In genomic region chr14:59333668-59334067, GRCh38 we compare ENCODE assay signal across 9 cellular contexts.
A peak's percentile ranks its signal among the peaks of the same experiment; 100 is the strongest.
DNase-seq lines count a peak whose midpoint lies in the region; ATAC-seq and TF ChIP-seq lines count a peak whose summit lies in the region.
"Had no signal": no experiment of that assay in that cellular context is flagged by ENCODE, and none has a peak within 500 bp of the region (broad histone marks: within the 10 kb centered on the region; RNA-seq: fewer than 3 reads in every experiment).

No MANE protein-coding gene starts in this region.

- TF ChIP-seq CTCF in GM13977 (IDR thresholded peaks at IDR 0.05; ENCODE audit: extremely low read depth, insufficient read depth, missing control alignments), result no peak

- H3K27ac Mint-ChIP-seq in CD4-positive, alpha-beta memory T cell, result no peak overlapping the region
- H3K27ac Mint-ChIP-seq: naive B cell had no signal

- no peak overlapping the region for H3K4me3 ChIP-seq in CD4-positive, alpha-beta memory T cell (ENCODE audit: low read length in 2 of 2)

- no peaks in the 10 kb centered on the region for H3K4me1 Mint-ChIP-seq in CD4-positive, alpha-beta memory T cell
- H3K4me1 Mint-ChIP-seq: naive B cell had no signal

- intact Hi-C loops in CD4-positive, alpha-beta memory T cell (cut with micrococcal nuclease), result no loop called here

- H3K9me3 ChIP-seq in CD4-positive, alpha-beta memory T cell (ENCODE audit: control insufficient read depth in 1 of 2, low read length in 2 of 2), result no peaks in the 10 kb centered on the region

- no peaks in the 10 kb centered on the region for H3K27me3 Mint-ChIP-seq in CD4-positive, alpha-beta memory T cell
- H3K27me3 Mint-ChIP-seq: naive B cell had no signal

- ATAC-seq in HG02571 (IDR thresholded peaks at IDR 0.05; ENCODE audit: unreplicated experiment) (no peak), GM18502 (IDR thresholded peaks at IDR 0.05; ENCODE audit: poor library complexity, unreplicated experiment) (no peak)

- DNase-seq in EL, result peak; percentile 73
- peak; percentile 71 for DNase-seq in RPMI7951 (ENCODE audit: low read depth)
- DNase-seq in globus pallidus (ENCODE audit: low spot score), result peak; percentile 33
- peak; percentile 34 for DNase-seq in putamen (ENCODE audit: low spot score)
- DNase-seq in GM13977 (ENCODE audit: low spot score), result no peak
- no peak for DNase-seq in CD4-positive, alpha-beta memory T cell
- DNase-seq: naive B cell had no signal

- H3K36me3 ChIP-seq in CD4-positive, alpha-beta memory T cell (ENCODE audit: insufficient read depth, low read length), result peaks cover 4% of the 10 kb centered on the region

- no peak overlapping the region for H3K27ac ChIP-seq in CD4-positive, alpha-beta memory T cell (ENCODE audit: low read depth, low read length)

- no peaks in the 10 kb centered on the region for H3K4me1 ChIP-seq in CD4-positive, alpha-beta memory T cell (ENCODE audit: insufficient read depth, low read length)

- no peak overlapping the region for H3K4me3 Mint-ChIP-seq in CD4-positive, alpha-beta memory T cell
- H3K4me3 Mint-ChIP-seq: naive B cell had no signal

- POLR2A ChIA-PET in CD4-positive, alpha-beta memory T cell (lab: Charles Lee; ENCODE audit: partially characterized antibody), result no interaction called here

- in situ Hi-C loops in GM13977 (cut with MboI; ENCODE audit: low pct_unique_long_range_greater_than_20kb, low sequenced_read_pairs, unreplicated experiment), result no loop called here

- CTCF ChIA-PET in CD4-positive, alpha-beta memory T cell (lab: Charles Lee; ENCODE audit: partially characterized antibody), result no interaction called here

- H3K9me3 Mint-ChIP-seq in CD4-positive, alpha-beta memory T cell, result no peaks in the 10 kb centered on the region
- H3K9me3 Mint-ChIP-seq: naive B cell had no signal

- H3K27me3 ChIP-seq in CD4-positive, alpha-beta memory T cell (ENCODE audit: insufficient read depth, low read length), result no peaks in the 10 kb centered on the region

- peaks cover 48 to 60% of the 10 kb centered on the region in 2 donors for H3K36me3 Mint-ChIP-seq in CD4-positive, alpha-beta memory T cell

Comparison
In these comparisons a context has a peak if more than half of its experiments do, and no peak if none do; other contexts are left out.
1. DNase-seq: peak in EL (single experiment), RPMI7951 (single experiment), globus pallidus (single experiment) and putamen (single experiment); none in GM13977 (single experiment) and CD4-positive, alpha-beta memory T cell (0 of 5).